9 cellular contexts compared by ENCODE assay signal in the genomic region with DNA sequence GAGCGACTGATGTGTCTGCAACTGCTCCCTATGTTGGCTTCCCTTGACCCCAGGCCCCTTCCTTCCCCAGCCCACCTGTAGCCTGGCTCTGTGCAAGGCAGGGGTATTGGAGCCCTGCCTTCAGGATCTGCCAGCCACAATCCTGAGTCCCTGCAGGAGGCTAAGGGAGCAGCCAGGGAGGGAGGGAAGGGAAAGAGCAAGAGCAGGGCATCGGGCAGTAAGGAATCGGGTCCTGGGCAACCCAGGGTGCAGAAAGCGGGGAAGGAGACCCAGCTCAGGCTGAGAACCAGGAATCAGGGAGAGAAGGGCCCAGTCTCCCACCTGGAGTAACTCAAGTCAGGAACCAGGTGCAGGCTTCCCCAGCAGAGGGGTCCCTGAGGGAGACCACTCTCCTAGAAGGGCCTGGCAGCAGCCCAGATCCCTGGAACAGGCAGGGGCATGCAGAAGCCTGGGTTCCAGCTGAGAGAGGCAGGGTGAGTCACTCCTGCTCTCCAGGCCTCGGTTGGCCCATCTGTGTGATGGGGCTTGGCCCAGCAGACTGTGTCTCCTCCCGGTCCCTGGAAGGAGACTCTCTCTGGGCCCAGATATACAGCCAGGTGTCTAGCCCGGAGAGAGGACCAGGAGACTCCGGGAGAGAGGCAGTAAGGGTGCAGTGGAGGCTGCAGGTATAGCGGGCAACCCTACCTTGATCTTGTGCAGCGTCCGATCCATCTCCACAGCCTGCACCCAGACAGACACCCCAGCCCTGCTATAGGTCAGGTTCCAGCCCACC.
A peak's percentile ranks its signal among the peaks of the same experiment; 100 is the strongest.
DNase-seq lines count a peak whose midpoint lies in the region; ATAC-seq and TF ChIP-seq lines count a peak whose summit lies in the region.
"Had no signal": no experiment of that assay in that cellular context is flagged by ENCODE, and none has a peak within 500 bp of the region (broad histone marks: within the 10 kb centered on the region; RNA-seq: fewer than 3 reads in every experiment).

No MANE protein-coding gene starts in this region.

- no peak for TF ChIP-seq CTCF in HFF-Myc (IDR thresholded peaks at IDR 0.05; ENCODE audit: low read depth, low read length, missing control alignments)

- no peak overlapping the region for H3K27ac Mint-ChIP-seq in central memory CD8-positive, alpha-beta T cell (ENCODE audit: low read depth)
- H3K27ac Mint-ChIP-seq: activated naive CD8-positive, alpha-beta T cell treated with anti-CD3 and anti-CD28 coated beads, Interleukin-2, amount 10 ng/mL, durations not matched to agents 7 days and 5 days had no signal

- H3K9ac ChIP-seq in mucosa of stomach (ENCODE audit: low read length): peak overlapping the region; percentile 93

- H3K4me3 ChIP-seq in HFF-Myc (replicated peaks; ENCODE audit: low read depth, low read length): peak overlapping the region; percentile 40
- peak overlapping the region; percentile 65 for H3K4me3 ChIP-seq in mucosa of stomach (ENCODE audit: low read length)

- H3K36me3 Mint-ChIP-seq in central memory CD8-positive, alpha-beta T cell (ENCODE audit: insufficient read depth): peaks cover 2% of the 10 kb centered on the region
- H3K36me3 Mint-ChIP-seq: activated naive CD8-positive, alpha-beta T cell treated with anti-CD3 and anti-CD28 coated beads, Interleukin-2, amount 10 ng/mL, durations not matched to agents 7 days and 5 days had no signal

- peaks cover 40% of the 10 kb centered on the region for H3K4me1 Mint-ChIP-seq in central memory CD8-positive, alpha-beta T cell

- no peaks in the 10 kb centered on the region for H3K9me3 Mint-ChIP-seq in central memory CD8-positive, alpha-beta T cell
- H3K9me3 Mint-ChIP-seq: activated naive CD8-positive, alpha-beta T cell treated with anti-CD3 and anti-CD28 coated beads, Interleukin-2, amount 10 ng/mL, durations not matched to agents 7 days and 5 days had no signal

- H3K4me1 ChIP-seq in mucosa of stomach (ENCODE audit: control insufficient read depth, insufficient read depth, low read length): peaks cover 84% of the 10 kb centered on the region

- H3K27me3 Mint-ChIP-seq in central memory CD8-positive, alpha-beta T cell: no peaks in the 10 kb centered on the region

- peak overlapping the region; percentile 59 for H3K4me3 Mint-ChIP-seq in central memory CD8-positive, alpha-beta T cell

- H3K9me3 ChIP-seq in mucosa of stomach (ENCODE audit: control insufficient read depth, low read length): no peaks in the 10 kb centered on the region

- H3K27me3 ChIP-seq in mucosa of stomach (ENCODE audit: control insufficient read depth, insufficient read depth, low read length): no peaks in the 10 kb centered on the region

- no peak for ATAC-seq in central memory CD8-positive, alpha-beta T cell (replicated peaks; ENCODE audit: extremely low read depth, poor library complexity, severe bottlenecking)
- ATAC-seq in GM18858 (IDR thresholded peaks at IDR 0.05; ENCODE audit: unreplicated experiment): no peak
- ATAC-seq in HG03565 (IDR thresholded peaks at IDR 0.05; ENCODE audit: unreplicated experiment): no peak

- peak; percentile 73 for DNase-seq in 8988T
- no peak for DNase-seq in HFF-Myc (ENCODE audit: extremely low read depth, low read depth)
- DNase-seq in central memory CD8-positive, alpha-beta T cell (ENCODE audit: low spot score in 2 of 2): no peak
- no peak for DNase-seq in NCI-H128 (lab: John Stamatoyannopoulos, UW; ENCODE audit: unreplicated experiment)
- no peak for DNase-seq in NCI-H82 treated with DMSO at 0.1 percent for 48 hours (lab: John Stamatoyannopoulos, UW; ENCODE audit: unreplicated experiment)
- DNase-seq: activated naive CD8-positive, alpha-beta T cell treated with anti-CD3 and anti-CD28 coated beads, Interleukin-2, amount 10 ng/mL, durations not matched to agents 7 days and 5 days had no signal

- peaks cover 4% of the 10 kb centered on the region for H3K36me3 ChIP-seq in mucosa of stomach (ENCODE audit: control insufficient read depth, insufficient read depth, low read length)
